9 cellular contexts compared by ENCODE assay signal in genomic region chr9:127968046-127968445, GRCh38. TPM values are rescaled to one million over a fixed set of nuclear protein-coding genes. Genes with fewer than 3 reads are reported as not detected.
DNase-seq lines count a peak whose midpoint lies in the region; ATAC-seq and TF ChIP-seq lines count a peak whose summit lies in the region.
"Had no signal": no experiment of that assay in that cellular context is flagged by ENCODE, and none has a peak within 500 bp of the region (broad histone marks: within the 10 kb centered on the region; RNA-seq: fewer than 3 reads in every experiment).

No MANE protein-coding gene starts in this region.

- H3K9me3 ChIP-seq in KOPT-K1 (ENCODE audit: insufficient read depth, low read length, poor library complexity, severe bottlenecking), result no peaks in the 10 kb centered on the region

- no peak for ATAC-seq in naive thymus-derived CD8-positive, alpha-beta T cell
- ATAC-seq in HG03196 (IDR thresholded peaks at IDR 0.05; ENCODE audit: unreplicated experiment) (no peak), HG03378 (IDR thresholded peaks at IDR 0.05; ENCODE audit: unreplicated experiment) (no peak), GM21360 (IDR thresholded peaks at IDR 0.05; ENCODE audit: unreplicated experiment) (no peak)

- H3K4me1 Mint-ChIP-seq in MCF 10A (ENCODE audit: insufficient read depth, unreplicated experiment), result peaks cover 55% of the 10 kb centered on the region
- H3K4me1 Mint-ChIP-seq in naive thymus-derived CD8-positive, alpha-beta T cell, result peaks cover 61 to 99% (median 98%) of the 10 kb centered on the region in 4 donors

- H3K36me3 Mint-ChIP-seq in MCF 10A (ENCODE audit: insufficient read depth, unreplicated experiment), result peaks cover 6% of the 10 kb centered on the region
- peaks cover 0 to 44% (median 3%) of the 10 kb centered on the region in 3 donors for H3K36me3 Mint-ChIP-seq in naive thymus-derived CD8-positive, alpha-beta T cell

- CTCF ChIA-PET in MCF 10A (lab: Yijun Ruan, JAX), result interaction anchor here (0.6 to 5.1 kb wide), 3 partner anchors 25 to 1692 kb away, joined by 3 to 26 read pairs (median 3); no protein-coding TSS in a partner anchor

- peak overlapping the region; percentile 98 for H3K27ac Mint-ChIP-seq in MCF 10A (ENCODE audit: low read depth, unreplicated experiment)
- peak overlapping the region; percentile 92 to 100 (median 98) for H3K27ac Mint-ChIP-seq in naive thymus-derived CD8-positive, alpha-beta T cell

- H3K9me3 Mint-ChIP-seq in MCF 10A (ENCODE audit: unreplicated experiment), result no peaks in the 10 kb centered on the region
- no peaks in the 10 kb centered on the region for H3K9me3 Mint-ChIP-seq in naive thymus-derived CD8-positive, alpha-beta T cell

- DNase-seq in AG10803 (ENCODE audit: low read depth) (peak; percentile 56), MCF 10A (ENCODE audit: unreplicated experiment) (peak; percentile 82), OCI-M2 (lab: John Stamatoyannopoulos, UW; ENCODE audit: unreplicated experiment) (no peak)
- no peak for DNase-seq in naive thymus-derived CD8-positive, alpha-beta T cell

- POLR2A ChIA-PET in MCF 10A (lab: Yijun Ruan, JAX), result interaction anchor here (0.6 to 11.1 kb wide), 3 partner anchors 11 to 640 kb away, joined by 4 to 86 read pairs (median 5); partner anchors contain the start of gene EEIG1
- POLR2A ChIA-PET in naive thymus-derived CD8-positive, alpha-beta T cell (lab: Charles Lee), result interaction anchor here (1.4 to 67.4 kb wide), 5 partner anchors 2 to 183 kb away, joined by 4 to 2190 read pairs (median 737); partner anchors contain the start of genes DPM2, EEIG1, NAIF1 and SLC25A25

- no peak overlapping the region for H3K4me3 ChIP-seq in AG10803 (ENCODE audit: low read length)
- H3K4me3 ChIP-seq: cardiac muscle cell had no signal

- peak overlapping the region; percentile 24 for H3K27ac ChIP-seq in KOPT-K1 (ENCODE audit: low read depth, low read length, poor library complexity, severe bottlenecking)
- H3K27ac ChIP-seq: cardiac muscle cell had no signal

- TF ChIP-seq CTCF in AG10803 (conservative IDR thresholded peaks at IDR 0.05; ENCODE audit: low read length), result no peak
- TF ChIP-seq CTCF in MCF 10A (IDR thresholded peaks at IDR 0.05; ENCODE audit: unreplicated experiment), result no peak

- H3K36me3 ChIP-seq in KOPT-K1 (ENCODE audit: insufficient read depth, low read length), result 0 out of 2 replicates have a peak, but pooled peaks cover 7% of the 10 kb centered on the region
- H3K36me3 ChIP-seq: cardiac muscle cell had no signal

- peak overlapping the region; percentile 66 for H3K4me3 Mint-ChIP-seq in MCF 10A (ENCODE audit: unreplicated experiment)
- H3K4me3 Mint-ChIP-seq in naive thymus-derived CD8-positive, alpha-beta T cell, result peak overlapping the region; percentile 87 to 99 (median 92)

- intact Hi-C loops in MCF 10A (cut with micrococcal nuclease), result loop anchor here (1.0 kb wide), 1 partner anchor 10 kb away; no protein-coding TSS in a partner anchor

- BruUV-seq in MCF 10A (replicated peaks; lab: Mats Ljungman, UMichigan), result no TSS peak

- H3K27me3 Mint-ChIP-seq in MCF 10A (ENCODE audit: insufficient read depth, unreplicated experiment), result no peaks in the 10 kb centered on the region
- no peaks in the 10 kb centered on the region for H3K27me3 Mint-ChIP-seq in naive thymus-derived CD8-positive, alpha-beta T cell

RNA-seq across cellular contexts. Expression of gene EEIG1, which starts 12.7 kb away (rescaled TPM):
- 17.5 and 23.9 TPM in 2 replicates for total RNA-seq in MCF 10A (2022)
- total RNA-seq in naive thymus-derived CD8-positive, alpha-beta T cell, result 100 to 1,000 TPM; 564 to 631 TPM
- 100 to 1,000 TPM; 134 to 318 (median 149) TPM for polyA plus RNA-seq in naive thymus-derived CD8-positive, alpha-beta T cell

RNA-seq across cellular contexts. Expression of gene DPM2, which starts 30.4 kb away (rescaled TPM):
- 41.5 and 41.8 TPM in 2 replicates for total RNA-seq in MCF 10A (2022)
- 10 to 100 TPM; 71.1 to 74.6 TPM for total RNA-seq in naive thymus-derived CD8-positive, alpha-beta T cell
- 10 to 100 TPM; 28.5 to 34.7 (median 34.2) TPM for polyA plus RNA-seq in naive thymus-derived CD8-positive, alpha-beta T cell

RNA-seq across cellular contexts. Expression of gene PIP5KL1, which starts 37.5 kb away (rescaled TPM):
- 4.0 and 5.7 TPM in 2 replicates for total RNA-seq in MCF 10A (2022)
- total RNA-seq in naive thymus-derived CD8-positive, alpha-beta T cell, result 1 to 10 TPM; 1.8 to 2.0 TPM
- under 1 TPM in 2 of 3 donors, not detected in 1; 0.28 to 0.46 TPM for polyA plus RNA-seq in naive thymus-derived CD8-positive, alpha-beta T cell

RNA-seq across cellular contexts. Expression of gene ST6GALNAC4, which starts 51.2 kb away (rescaled TPM):
- total RNA-seq in MCF 10A (2022), result 36.3 and 39.5 TPM in 2 replicates
- 10 to 100 TPM; 47.0 to 47.5 TPM for total RNA-seq in naive thymus-derived CD8-positive, alpha-beta T cell
- 10 to 100 TPM; 19.8 to 34.4 (median 22.1) TPM for polyA plus RNA-seq in naive thymus-derived CD8-positive, alpha-beta T cell

Comparison
In these comparisons a context has a peak if more than half of its experiments do, and no peak if none do; other contexts are left out.
1. DNase-seq: peak in AG10803 (single experiment) and MCF 10A (single experiment); none in naive thymus-derived CD8-positive, alpha-beta T cell (0 of 10) and OCI-M2 (single experiment).
2. RNA of gene EEIG1, which starts 12.7 kb away (total RNA-seq): 564 to 631 TPM in naive thymus-derived CD8-positive, alpha-beta T cell; 17.5 to 23.9 TPM in MCF 10A; every median in the first group is over 10 times any median in the second.